Comparison of ENCODE assay signal across 1 cellular context in genomic region chr12:62879228-62879627, GRCh38. TPM values are rescaled to one million over a fixed set of nuclear protein-coding genes. Genes with fewer than 3 reads are reported as not detected.
"Had no signal": no experiment of that assay in that cellular context is flagged by ENCODE, and none has a peak within 500 bp of the region (broad histone marks: within the 10 kb centered on the region; RNA-seq: fewer than 3 reads in every experiment).

No MANE protein-coding gene starts in this region.

RNA-seq across cellular contexts. Expression of gene PPM1H, which starts 55.7 kb away (rescaled TPM):
- total RNA-seq: naive thymus-derived CD8-positive, alpha-beta T cell had no signal
- polyA plus RNA-seq: naive thymus-derived CD8-positive, alpha-beta T cell had no signal
